In genomic region chr7:102983602-102984001, GRCh38 we compare ENCODE assay signal across 1 cellular context.
TF ChIP-seq lines count a peak whose summit lies in the region.

No MANE protein-coding gene starts in this region.

TF ChIP-seq in K562, 482 proteins besides CTCF, POLR2A, EP300 and RAD21 (continued from another document):
- TF ChIP-seq PRDM10 (IDR thresholded peaks at IDR 0.05; ENCODE audit: partially characterized antibody) (no peak), ARID3A (IDR thresholded peaks at IDR 0.05; ENCODE audit: borderline replicate concordance, low read depth, low read length) (peak; percentile 45; the same call in 1 of the 2 replicates), DACH1 (IDR thresholded peaks at IDR 0.05; ENCODE audit: partially characterized antibody) (peak; percentile 41), L3MBTL2 (IDR thresholded peaks at IDR 0.05) (peak; percentile 85; the same call in 1 of the 2 replicates), MEF2A (IDR thresholded peaks at IDR 0.05; ENCODE audit: control insufficient read depth, low read depth, low read length) (no peak), GATA2 (CRISPR knock-in tag; IDR thresholded peaks at IDR 0.05) (peak; percentile 59), ELF4 (CRISPR knock-in tag; IDR thresholded peaks at IDR 0.05) (no peak), HDAC2 (IDR thresholded peaks at IDR 0.05) (peak; percentile 99), SIN3A (IDR thresholded peaks at IDR 0.05; ENCODE audit: borderline replicate concordance in 2 of 2, control insufficient read depth in 1 of 2, low read depth in 2 of 2, low read length in 2 of 2) (no peak), SRSF3 (IDR thresholded peaks at IDR 0.05; ENCODE audit: insufficient read depth, low read length) (no peak), CHD1 (IDR thresholded peaks at IDR 0.05; ENCODE audit: low read length) (no peak), TAF9B (IDR thresholded peaks at IDR 0.05; ENCODE audit: partially characterized antibody) (no peak), FOXK2 (conservative IDR thresholded peaks at IDR 0.05 in 1 of 2, IDR thresholded peaks at IDR 0.05 in 1 of 2; ENCODE audit: low read depth in 2 of 2) (no peak), FOXA3 (CRISPR knock-in tag; conservative IDR thresholded peaks at IDR 0.05 in 1 of 2, IDR thresholded peaks at IDR 0.05 in 1 of 2) (0 out of 4 replicates have a peak, but pooled peaks of 1 of the 2 experiments have one; percentile 16), PTRF (tag; IDR thresholded peaks at IDR 0.05) (no peak), SMC3 (conservative IDR thresholded peaks at IDR 0.05; ENCODE audit: insufficient read depth, low read depth, low read length) (no peak), RFX7 (CRISPR knock-in tag; IDR thresholded peaks at IDR 0.05) (no peak), PBX2 (CRISPR knock-in tag; IDR thresholded peaks at IDR 0.05; ENCODE audit: low read depth) (no peak), PBX2 (tag; conservative IDR thresholded peaks at IDR 0.05; ENCODE audit: low read depth) (no peak), ZNF785 (CRISPR knock-in tag; IDR thresholded peaks at IDR 0.05) (no peak), AFF1 (IDR thresholded peaks at IDR 0.05; ENCODE audit: low read depth in 1 of 2, partially characterized antibody in 2 of 2) (peak in 1 of 2 experiments; percentile 88), NR1H2 (CRISPR knock-in tag; IDR thresholded peaks at IDR 0.05) (no peak), ERF (CRISPR knock-in tag; IDR thresholded peaks at IDR 0.05) (no peak), FOXJ2 (tag; IDR thresholded peaks at IDR 0.05) (peak; percentile 88), HOMEZ (CRISPR knock-in tag; IDR thresholded peaks at IDR 0.05) (no peak), ETS1 (conservative IDR thresholded peaks at IDR 0.05; ENCODE audit: control insufficient read depth, low read depth, low read length) (no peak), THRA (IDR thresholded peaks at IDR 0.05) (no peak), ZNF124 (CRISPR knock-in tag; IDR thresholded peaks at IDR 0.05) (no peak), JUND (IDR thresholded peaks at IDR 0.05; ENCODE audit: borderline replicate concordance, low read depth, low read length) (peak; percentile 40; the same call in 1 of the 2 replicates), JUND (tag; IDR thresholded peaks at IDR 0.05; ENCODE audit: borderline replicate concordance, low read depth, low read length) (peak; percentile 40; the same call in 1 of the 3 replicates)
- TF ChIP-seq, protein P1, sequence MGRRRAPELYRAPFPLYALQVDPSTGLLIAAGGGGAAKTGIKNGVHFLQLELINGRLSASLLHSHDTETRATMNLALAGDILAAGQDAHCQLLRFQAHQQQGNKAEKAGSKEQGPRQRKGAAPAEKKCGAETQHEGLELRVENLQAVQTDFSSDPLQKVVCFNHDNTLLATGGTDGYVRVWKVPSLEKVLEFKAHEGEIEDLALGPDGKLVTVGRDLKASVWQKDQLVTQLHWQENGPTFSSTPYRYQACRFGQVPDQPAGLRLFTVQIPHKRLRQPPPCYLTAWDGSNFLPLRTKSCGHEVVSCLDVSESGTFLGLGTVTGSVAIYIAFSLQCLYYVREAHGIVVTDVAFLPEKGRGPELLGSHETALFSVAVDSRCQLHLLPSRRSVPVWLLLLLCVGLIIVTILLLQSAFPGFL (CRISPR knock-in tag; IDR thresholded peaks at IDR 0.05) = no peak
- TF ChIP-seq, protein P2, sequence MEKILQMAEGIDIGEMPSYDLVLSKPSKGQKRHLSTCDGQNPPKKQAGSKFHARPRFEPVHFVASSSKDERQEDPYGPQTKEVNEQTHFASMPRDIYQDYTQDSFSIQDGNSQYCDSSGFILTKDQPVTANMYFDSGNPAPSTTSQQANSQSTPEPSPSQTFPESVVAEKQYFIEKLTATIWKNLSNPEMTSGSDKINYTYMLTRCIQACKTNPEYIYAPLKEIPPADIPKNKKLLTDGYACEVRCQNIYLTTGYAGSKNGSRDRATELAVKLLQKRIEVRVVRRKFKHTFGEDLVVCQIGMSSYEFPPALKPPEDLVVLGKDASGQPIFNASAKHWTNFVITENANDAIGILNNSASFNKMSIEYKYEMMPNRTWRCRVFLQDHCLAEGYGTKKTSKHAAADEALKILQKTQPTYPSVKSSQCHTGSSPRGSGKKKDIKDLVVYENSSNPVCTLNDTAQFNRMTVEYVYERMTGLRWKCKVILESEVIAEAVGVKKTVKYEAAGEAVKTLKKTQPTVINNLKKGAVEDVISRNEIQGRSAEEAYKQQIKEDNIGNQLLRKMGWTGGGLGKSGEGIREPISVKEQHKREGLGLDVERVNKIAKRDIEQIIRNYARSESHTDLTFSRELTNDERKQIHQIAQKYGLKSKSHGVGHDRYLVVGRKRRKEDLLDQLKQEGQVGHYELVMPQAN (IDR thresholded peaks at IDR 0.05; ENCODE audit: borderline replicate concordance) = no peak
- TF ChIP-seq, protein P3, sequence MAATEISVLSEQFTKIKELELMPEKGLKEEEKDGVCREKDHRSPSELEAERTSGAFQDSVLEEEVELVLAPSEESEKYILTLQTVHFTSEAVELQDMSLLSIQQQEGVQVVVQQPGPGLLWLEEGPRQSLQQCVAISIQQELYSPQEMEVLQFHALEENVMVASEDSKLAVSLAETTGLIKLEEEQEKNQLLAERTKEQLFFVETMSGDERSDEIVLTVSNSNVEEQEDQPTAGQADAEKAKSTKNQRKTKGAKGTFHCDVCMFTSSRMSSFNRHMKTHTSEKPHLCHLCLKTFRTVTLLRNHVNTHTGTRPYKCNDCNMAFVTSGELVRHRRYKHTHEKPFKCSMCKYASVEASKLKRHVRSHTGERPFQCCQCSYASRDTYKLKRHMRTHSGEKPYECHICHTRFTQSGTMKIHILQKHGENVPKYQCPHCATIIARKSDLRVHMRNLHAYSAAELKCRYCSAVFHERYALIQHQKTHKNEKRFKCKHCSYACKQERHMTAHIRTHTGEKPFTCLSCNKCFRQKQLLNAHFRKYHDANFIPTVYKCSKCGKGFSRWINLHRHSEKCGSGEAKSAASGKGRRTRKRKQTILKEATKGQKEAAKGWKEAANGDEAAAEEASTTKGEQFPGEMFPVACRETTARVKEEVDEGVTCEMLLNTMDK (IDR thresholded peaks at IDR 0.05; ENCODE audit: borderline replicate concordance, insufficient read depth, low read depth, low read length, poor library complexity, severe bottlenecking) = no peak
